ENCODE assay signal across 15 cellular contexts in genomic region chr10:3907514-3907913, GRCh38.
A peak's percentile ranks its signal among the peaks of the same experiment; 100 is the strongest.
DNase-seq lines count a peak whose midpoint lies in the region; ATAC-seq and TF ChIP-seq lines count a peak whose summit lies in the region.
"Had no signal": no experiment of that assay in that cellular context is flagged by ENCODE, and none has a peak within 500 bp of the region (broad histone marks: within the 10 kb centered on the region; RNA-seq: fewer than 3 reads in every experiment).

No MANE protein-coding gene starts in this region.

- H3K36me3 ChIP-seq in GM23248 (ENCODE audit: low read depth), result no peaks in the 10 kb centered on the region
- no peaks in the 10 kb centered on the region for H3K36me3 ChIP-seq in duodenal mucosa (ENCODE audit: control insufficient read depth in 1 of 2, insufficient read depth in 2 of 2, low read length in 2 of 2)
- no peaks in the 10 kb centered on the region for H3K36me3 ChIP-seq in left lung
- H3K36me3 ChIP-seq in skeletal muscle tissue (ENCODE audit: control insufficient read depth in 3 of 3, insufficient read depth in 3 of 3, low read length in 3 of 3), result no peaks in the 10 kb centered on the region
- H3K36me3 ChIP-seq: SJCRH30, upper lobe of left lung had no signal

- ATAC-seq in left lung, result peak; percentile 52
- no peak for ATAC-seq in GM19395 (IDR thresholded peaks at IDR 0.05; ENCODE audit: unreplicated experiment)
- ATAC-seq: activated CD8-positive, alpha-beta T cell treated with anti-CD3 and anti-CD28 coated beads, Interleukin-2, amount 10 ng/mL, durations not matched to agents 7 days and 5 days had no signal

- peaks cover 13% of the 10 kb centered on the region for H3F3A ChIP-seq in GM23248 (ENCODE audit: insufficient read depth)

- TF ChIP-seq CTCF in left lung (IDR thresholded peaks at IDR 0.05), result no peak

- WGBS in GM23248 (ENCODE audit: low coverage in 1 of 2, low lambda C conversion rate in 2 of 2, missing lambda C conversion rate in 2 of 2), 2 experiments, result 38 to 40% methylated on average over 6 of the region's 6 CpGs

- DNase-seq in GM23248 (peak; percentile 39), left lung (peak in 1 of 2 donors; percentile 60), NCI-H1048 (lab: John Stamatoyannopoulos, UW) (no peak), NCI-H1694 (lab: John Stamatoyannopoulos, UW) (no peak)
- DNase-seq in stimulated activated naive CD4-positive, alpha-beta T cell treated with Interleukin-2 at 50 U/mL for 16 hours (lab: John Stamatoyannopoulos, UW), result no peak
- DNase-seq: activated CD8-positive, alpha-beta T cell treated with anti-CD3 and anti-CD28 coated beads, Interleukin-2, amount 10 ng/mL, durations not matched to agents 7 days and 5 days; activated naive CD4-positive, alpha-beta T cell treated with Interleukin-2 at 50 U/mL for 16 hours; Kasumi-1; NCI-H2107; nephron progenitor cell had no signal

- H3K27ac ChIP-seq in GM23248 (peak overlapping the region; percentile 81), duodenal mucosa (ENCODE audit: low read depth, low read length) (peak overlapping the region; percentile 13), left lung (peak overlapping the region in 1 of 2 donors; percentile 39), skeletal muscle tissue (ENCODE audit: low read depth, low read length) (peak overlapping the region; percentile 55)
- H3K27ac ChIP-seq: SJCRH30 had no signal

- H3K4me2 ChIP-seq in GM23248 (ENCODE audit: unreplicated experiment), result no peak overlapping the region

- H3K4me1 ChIP-seq in GM23248 (ENCODE audit: insufficient read depth) (peaks cover 30% of the 10 kb centered on the region), duodenal mucosa (ENCODE audit: control insufficient read depth in 1 of 2, insufficient read depth in 2 of 2, low read length in 2 of 2) (peaks cover under 1 to 4% of the 10 kb centered on the region in 2 donors), left lung (peaks cover 5 to 17% of the 10 kb centered on the region in 2 donors), skeletal muscle tissue (ENCODE audit: control insufficient read depth in 3 of 3, insufficient read depth in 3 of 3, low read length in 3 of 3) (peaks cover 11 to 22% (median 18%) of the 10 kb centered on the region in 3 donors)
- H3K4me1 ChIP-seq: SJCRH30 had no signal

- H3K9me2 ChIP-seq in GM23248 (ENCODE audit: insufficient read depth), result no peaks in the 10 kb centered on the region

- H3K27me3 ChIP-seq in GM23248 (replicated peaks; ENCODE audit: insufficient read depth), result no peaks in the 10 kb centered on the region
- H3K27me3 ChIP-seq in duodenal mucosa (ENCODE audit: control insufficient read depth in 1 of 2, insufficient read depth in 2 of 2, low read length in 2 of 2), result no peaks in the 10 kb centered on the region
- H3K27me3 ChIP-seq in left lung, result no peaks in the 10 kb centered on the region
- no peaks in the 10 kb centered on the region for H3K27me3 ChIP-seq in skeletal muscle tissue (ENCODE audit: control insufficient read depth in 3 of 3, insufficient read depth in 3 of 3, low read length in 3 of 3)
- H3K27me3 ChIP-seq: SJCRH30, upper lobe of left lung had no signal

- H3K9ac ChIP-seq in GM23248, result peak overlapping the region; percentile 51
- H3K9ac ChIP-seq in duodenal mucosa (ENCODE audit: low read depth in 1 of 2, low read length in 2 of 2), result peak overlapping the region in 1 of 2 donors; percentile 24
- peak overlapping the region; percentile 27 to 40 (median 34) for H3K9ac ChIP-seq in skeletal muscle tissue (ENCODE audit: low read depth in 1 of 3, low read length in 3 of 3)

- no peak overlapping the region; the same call in 1 of the 2 replicates for H2AFZ ChIP-seq in GM23248

- H3K4me3 ChIP-seq in GM23248 (no peak overlapping the region), duodenal mucosa (ENCODE audit: low read depth in 1 of 2, low read length in 2 of 2) (no peak overlapping the region), left lung (no peak overlapping the region), skeletal muscle tissue (ENCODE audit: low read length in 3 of 3) (peak overlapping the region in 1 of 3 donors; percentile 5)
- H3K4me3 ChIP-seq: SJCRH30, upper lobe of left lung had no signal

- no peaks in the 10 kb centered on the region for H4K20me1 ChIP-seq in GM23248 (ENCODE audit: insufficient read depth)

- intact Hi-C loops in left lung (cut with DNase I), result no loop called here

- in situ Hi-C loops in GM23248 (cut with MboI), result no loop called here

- H3K9me3 ChIP-seq in GM23248 (ENCODE audit: low read depth) (no peaks in the 10 kb centered on the region), duodenal mucosa (ENCODE audit: control insufficient read depth in 1 of 2, low read length in 2 of 2) (no peaks in the 10 kb centered on the region), left lung (no peaks in the 10 kb centered on the region), skeletal muscle tissue (ENCODE audit: control insufficient read depth in 3 of 3, low read length in 3 of 3) (no peaks in the 10 kb centered on the region)
- H3K9me3 ChIP-seq: SJCRH30, upper lobe of left lung had no signal

- no peaks in the 10 kb centered on the region for H3K79me2 ChIP-seq in GM23248 (ENCODE audit: insufficient read depth)
